2 cellular contexts compared by ENCODE assay signal in the genomic region with DNA sequence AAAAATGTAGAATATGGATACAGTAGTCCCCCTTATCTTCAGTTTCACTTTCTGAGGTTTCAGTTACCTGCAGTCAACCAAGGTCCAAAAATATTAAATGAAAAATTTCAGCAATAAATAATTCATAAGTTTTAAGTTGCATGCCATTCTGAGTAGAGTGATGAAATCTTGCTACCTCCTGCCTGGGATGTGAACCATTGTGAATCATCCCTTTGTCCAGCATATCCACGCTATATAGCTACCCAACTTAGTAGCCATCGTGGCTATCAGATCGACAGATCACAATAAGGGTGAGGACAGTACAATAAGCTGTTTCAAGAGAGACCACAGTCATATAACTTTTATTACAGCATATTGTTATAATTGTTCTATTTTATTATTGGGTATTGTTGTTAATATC.
TF ChIP-seq lines count a peak whose summit lies in the region.

No MANE protein-coding gene starts in this region.

TF ChIP-seq in HCT116, 20 proteins besides CTCF, POLR2A, EP300 and RAD21:
- TF ChIP-seq SRF (IDR thresholded peaks at IDR 0.05; ENCODE audit: low read depth) (no peak), JUND (IDR thresholded peaks at IDR 0.05) (no peak), ZNF274 (IDR thresholded peaks at IDR 0.05; ENCODE audit: low read depth, low read length) (no peak), YY1 (IDR thresholded peaks at IDR 0.05; ENCODE audit: extremely low read depth, insufficient replicate concordance, low read depth, low read length) (no peak), EZH2phosphoT487 (IDR thresholded peaks at IDR 0.05; ENCODE audit: borderline replicate concordance) (no peak), CEBPB (IDR thresholded peaks at IDR 0.05; ENCODE audit: low read depth) (no peak), ZFX (IDR thresholded peaks at IDR 0.05) (no peak), TCF7L2 (IDR thresholded peaks at IDR 0.05; ENCODE audit: borderline replicate concordance, extremely low read depth, insufficient read depth, insufficient read length) (no peak), FOSL1 (IDR thresholded peaks at IDR 0.05; ENCODE audit: low read depth) (no peak), ELF1 (IDR thresholded peaks at IDR 0.05; ENCODE audit: borderline replicate concordance, low read depth) (no peak), EGR1 (IDR thresholded peaks at IDR 0.05; ENCODE audit: low read depth) (no peak), CBX3 (IDR thresholded peaks at IDR 0.05; ENCODE audit: low read depth) (no peak)
- TF ChIP-seq, protein P1, sequence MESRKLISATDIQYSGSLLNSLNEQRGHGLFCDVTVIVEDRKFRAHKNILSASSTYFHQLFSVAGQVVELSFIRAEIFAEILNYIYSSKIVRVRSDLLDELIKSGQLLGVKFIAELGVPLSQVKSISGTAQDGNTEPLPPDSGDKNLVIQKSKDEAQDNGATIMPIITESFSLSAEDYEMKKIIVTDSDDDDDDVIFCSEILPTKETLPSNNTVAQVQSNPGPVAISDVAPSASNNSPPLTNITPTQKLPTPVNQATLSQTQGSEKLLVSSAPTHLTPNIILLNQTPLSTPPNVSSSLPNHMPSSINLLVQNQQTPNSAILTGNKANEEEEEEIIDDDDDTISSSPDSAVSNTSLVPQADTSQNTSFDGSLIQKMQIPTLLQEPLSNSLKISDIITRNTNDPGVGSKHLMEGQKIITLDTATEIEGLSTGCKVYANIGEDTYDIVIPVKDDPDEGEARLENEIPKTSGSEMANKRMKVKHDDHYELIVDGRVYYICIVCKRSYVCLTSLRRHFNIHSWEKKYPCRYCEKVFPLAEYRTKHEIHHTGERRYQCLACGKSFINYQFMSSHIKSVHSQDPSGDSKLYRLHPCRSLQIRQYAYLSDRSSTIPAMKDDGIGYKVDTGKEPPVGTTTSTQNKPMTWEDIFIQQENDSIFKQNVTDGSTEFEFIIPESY (IDR thresholded peaks at IDR 0.05; ENCODE audit: extremely low read depth, insufficient replicate concordance, low read length) = no peak
- TF ChIP-seq, protein P2, sequence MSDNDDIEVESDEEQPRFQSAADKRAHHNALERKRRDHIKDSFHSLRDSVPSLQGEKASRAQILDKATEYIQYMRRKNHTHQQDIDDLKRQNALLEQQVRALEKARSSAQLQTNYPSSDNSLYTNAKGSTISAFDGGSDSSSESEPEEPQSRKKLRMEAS (IDR thresholded peaks at IDR 0.05) = no peak
- TF ChIP-seq, protein P3, sequence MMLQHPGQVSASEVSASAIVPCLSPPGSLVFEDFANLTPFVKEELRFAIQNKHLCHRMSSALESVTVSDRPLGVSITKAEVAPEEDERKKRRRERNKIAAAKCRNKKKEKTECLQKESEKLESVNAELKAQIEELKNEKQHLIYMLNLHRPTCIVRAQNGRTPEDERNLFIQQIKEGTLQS (IDR thresholded peaks at IDR 0.05) = no peak

TF ChIP-seq in K562, 482 proteins besides CTCF, POLR2A, EP300 and RAD21:
- no peak for TF ChIP-seq SAFB (IDR thresholded peaks at IDR 0.05; ENCODE audit: borderline replicate concordance, low read depth, low read length)
- TF ChIP-seq, protein P3 (IDR thresholded peaks at IDR 0.05) = 0 out of 2 replicates have a peak, but pooled peaks have one; percentile 14
- TF ChIP-seq, protein P3 (CRISPR knock-in tag; conservative IDR thresholded peaks at IDR 0.05) = no peak
- TF ChIP-seq, protein P2 (CRISPR knock-in tag; IDR thresholded peaks at IDR 0.05) = no peak
- no peak for TF ChIP-seq TBP (optimal IDR thresholded peaks at IDR 0.05; ENCODE audit: low read depth, low read length)
- TF ChIP-seq, protein P4, sequence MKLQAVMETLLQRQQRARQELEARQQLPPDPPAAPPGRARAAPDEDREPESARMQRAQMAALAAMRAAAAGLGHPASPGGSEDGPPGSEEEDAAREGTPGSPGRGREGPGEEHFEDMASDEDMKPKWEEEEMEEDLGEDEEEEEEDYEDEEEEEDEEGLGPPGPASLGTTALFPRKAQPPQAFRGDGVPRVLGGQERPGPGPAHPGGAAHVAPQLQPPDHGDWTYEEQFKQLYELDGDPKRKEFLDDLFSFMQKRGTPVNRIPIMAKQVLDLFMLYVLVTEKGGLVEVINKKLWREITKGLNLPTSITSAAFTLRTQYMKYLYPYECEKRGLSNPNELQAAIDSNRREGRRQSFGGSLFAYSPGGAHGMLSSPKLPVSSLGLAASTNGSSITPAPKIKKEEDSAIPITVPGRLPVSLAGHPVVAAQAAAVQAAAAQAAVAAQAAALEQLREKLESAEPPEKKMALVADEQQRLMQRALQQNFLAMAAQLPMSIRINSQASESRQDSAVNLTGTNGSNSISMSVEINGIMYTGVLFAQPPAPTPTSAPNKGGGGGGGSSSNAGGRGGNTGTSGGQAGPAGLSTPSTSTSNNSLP (IDR thresholded peaks at IDR 0.05; ENCODE audit: borderline replicate concordance, low read depth, low read length) = no peak
- TF ChIP-seq NFIC (IDR thresholded peaks at IDR 0.05) = no peak
- no peak for TF ChIP-seq NFATC3 (IDR thresholded peaks at IDR 0.05)
